ENCODE assay signal across 9 cellular contexts in the genomic region with DNA sequence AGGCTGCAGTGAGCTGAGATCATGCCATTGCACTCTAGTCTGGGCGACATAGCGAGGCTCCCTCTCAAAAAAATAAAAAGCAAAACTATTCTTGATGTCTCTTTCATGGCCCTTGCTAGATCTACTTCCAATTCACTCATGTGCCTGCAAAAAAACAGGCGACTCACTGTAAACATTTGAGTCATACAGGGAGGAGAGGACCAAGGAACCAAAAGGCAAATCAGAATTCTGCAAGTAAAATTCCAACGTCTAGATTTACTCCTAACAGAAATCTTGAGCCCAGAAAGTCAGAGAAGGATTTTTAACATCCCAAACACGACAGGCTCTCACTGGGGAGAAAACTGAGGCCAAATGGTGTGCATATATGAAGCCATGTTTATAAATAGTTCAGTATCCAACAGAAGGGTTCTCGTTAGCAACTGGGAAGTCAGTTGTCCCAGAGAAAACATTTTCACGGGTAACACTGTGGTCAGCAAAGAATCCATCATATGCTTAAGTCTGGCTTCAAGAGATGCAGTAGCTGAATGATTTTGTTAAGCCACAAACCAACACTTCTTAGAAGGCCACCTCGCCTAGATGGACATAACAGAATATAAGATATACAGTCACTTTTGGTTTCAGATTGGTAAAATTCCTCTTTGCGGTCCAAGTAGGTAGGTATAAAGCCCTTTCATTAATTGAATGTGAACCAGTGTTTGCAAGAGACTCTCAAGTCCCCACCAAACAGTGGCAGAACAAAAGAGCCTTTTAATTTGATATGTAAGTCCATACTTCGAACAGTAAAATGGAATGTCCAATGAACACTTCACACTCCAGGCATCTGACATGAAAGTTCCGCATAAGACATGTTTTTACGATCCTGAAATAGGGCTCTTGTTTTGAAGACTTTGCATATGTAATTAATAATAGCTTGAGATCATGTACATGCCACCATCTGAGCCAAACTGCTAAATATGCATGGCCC. TPM values are rescaled to one million over a fixed set of nuclear protein-coding genes. Genes with fewer than 3 reads are reported as not detected.
DNase-seq lines count a peak whose midpoint lies in the region; ATAC-seq and TF ChIP-seq lines count a peak whose summit lies in the region.
"Had no signal": no experiment of that assay in that cellular context is flagged by ENCODE, and none has a peak within 500 bp of the region (broad histone marks: within the 10 kb centered on the region; RNA-seq: fewer than 3 reads in every experiment).

No MANE protein-coding gene starts in this region.

- intact Hi-C loops in gastrocnemius medialis (cut with DNase I; ENCODE audit: low total_unique reads): no loop called here

- peak; percentile 36 for DNase-seq in EL
- peak; percentile 34 for DNase-seq in RPMI7951 (ENCODE audit: low read depth)
- DNase-seq in fibroblast of the aortic adventitia (ENCODE audit: low read depth): peak; percentile 52
- DNase-seq in gastrocnemius medialis: no peak
- DNase-seq in SIG-M5 (lab: John Stamatoyannopoulos, UW): no peak
- no peak for DNase-seq in D341Med (ENCODE audit: low spot score)
- DNase-seq in NCI-H1092 treated with DMSO at 0.1 percent for 48 hours (lab: John Stamatoyannopoulos, UW): no peak
- DNase-seq: NCI-H446 treated with DMSO at 0.1 percent for 48 hours had no signal

- no peaks in the 10 kb centered on the region for H3K9me3 ChIP-seq in gastrocnemius medialis

- no peaks in the 10 kb centered on the region for H3K27me3 ChIP-seq in gastrocnemius medialis

- peaks cover 0 to 34% of the 10 kb centered on the region in 2 donors for H3K36me3 ChIP-seq in gastrocnemius medialis

- in situ Hi-C loops in gastrocnemius medialis (cut with MboI; ENCODE audit: low sequenced_read_pairs in 4 of 4): loop anchor here in 1 of 4 donors (25.0 kb wide), 1 partner anchor 265 kb away; no protein-coding TSS in a partner anchor

- no peak overlapping the region for H3K4me3 ChIP-seq in fibroblast of the aortic adventitia (ENCODE audit: low read depth, low read length)
- H3K4me3 ChIP-seq in gastrocnemius medialis: no peak overlapping the region

- TF ChIP-seq CTCF in fibroblast of the aortic adventitia (IDR thresholded peaks at IDR 0.05; ENCODE audit: insufficient read depth, low read length) (no peak), gastrocnemius medialis (IDR thresholded peaks at IDR 0.05 in 4 of 5, conservative IDR thresholded peaks at IDR 0.05 in 1 of 5) (no peak)

- peaks cover 4 to 6% of the 10 kb centered on the region in 2 donors for H3K4me1 ChIP-seq in gastrocnemius medialis

- ATAC-seq in gastrocnemius medialis (peak; percentile 30 to 83), GM21515 (IDR thresholded peaks at IDR 0.05; ENCODE audit: unreplicated experiment) (no peak)

- no peak for TF ChIP-seq POLR2A in gastrocnemius medialis (IDR thresholded peaks at IDR 0.05)

- H3K27ac ChIP-seq in gastrocnemius medialis: peak overlapping the region in 3 of 4 donors; percentile 28 to 62 (median 40)

RNA-seq across cellular contexts. Expression of gene LITAF, which starts 39.9 kb away (rescaled TPM):
- 26.5 and 28.1 TPM in 2 replicates for total RNA-seq in RPMI7951 (2014; rRNA removed; shearing (Covaris generic))
- total RNA-seq in fibroblast of the aortic adventitia (ENCODE audit: low replicate concordance) (13.9 and 44.6 TPM in 2 replicates), gastrocnemius medialis (10 to 100 TPM; 11.2 to 30.1 (median 19.4) TPM)

Comparison
In these comparisons a context has a peak if more than half of its experiments do, and no peak if none do; other contexts are left out.
1. DNase-seq: peak in EL (single experiment), RPMI7951 (single experiment) and fibroblast of the aortic adventitia (single experiment); none in gastrocnemius medialis (0 of 2), SIG-M5 (single experiment), D341Med (single experiment) and NCI-H1092 treated with DMSO at 0.1 percent for 48 hours (single experiment).